ENCODE assay signal across 15 cellular contexts in the genomic region with DNA sequence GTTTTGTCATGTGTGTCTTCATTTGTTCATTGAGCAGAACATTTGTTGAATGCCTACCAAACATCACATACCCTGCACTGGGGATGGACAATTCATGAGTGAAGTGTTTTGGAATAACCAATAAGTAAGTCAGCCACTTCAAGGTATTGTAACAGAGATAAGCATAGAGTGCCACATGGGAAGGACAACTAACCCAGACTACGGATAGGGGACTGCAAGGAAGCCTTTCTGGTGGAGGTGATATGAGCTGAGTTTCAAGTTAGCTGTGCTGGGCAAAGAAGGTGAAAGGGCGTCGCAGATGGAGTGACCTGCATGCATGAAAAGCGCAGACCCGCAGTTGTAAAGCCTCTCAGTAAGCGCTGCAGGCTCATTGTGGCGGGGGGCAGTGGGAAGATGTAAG.
DNase-seq lines count a peak whose midpoint lies in the region; ATAC-seq and TF ChIP-seq lines count a peak whose summit lies in the region.
"Had no signal": no experiment of that assay in that cellular context is flagged by ENCODE, and none has a peak within 500 bp of the region (broad histone marks: within the 10 kb centered on the region; RNA-seq: fewer than 3 reads in every experiment).

No MANE protein-coding gene starts in this region.

- dilution Hi-C loops in IMR-90 (cut with HindIII; ENCODE audit: low sequenced_read_pairs, unreplicated experiment) = no loop called here

- H3K4me3 Mint-ChIP-seq in WTC11 = no peak overlapping the region
- H3K4me3 Mint-ChIP-seq: CD14-positive monocyte; CD8-positive, alpha-beta T cell had no signal

- H3K27ac ChIP-seq in IMR-90 (ENCODE audit: insufficient read depth, low read length) (no peak overlapping the region), esophagus muscularis mucosa (replicated peaks in 1 of 4) (no peak overlapping the region), substantia nigra (ENCODE audit: low read depth, low read length, poor library complexity, severe bottlenecking) (peak overlapping the region; percentile 23), aorta (ENCODE audit: low read depth in 1 of 2, low read length in 2 of 2) (no peak overlapping the region)
- H3K27ac ChIP-seq: A549, GM23248, HL-60 had no signal

- no peak for TF ChIP-seq CTCF in IMR-90 (conservative IDR thresholded peaks at IDR 0.05; ENCODE audit: low read depth, low read length)
- no peak for TF ChIP-seq CTCF in WTC11 (IDR thresholded peaks at IDR 0.05)
- no peak for TF ChIP-seq CTCF in esophagus muscularis mucosa (IDR thresholded peaks at IDR 0.05)

- H4K5ac ChIP-seq in IMR-90 (ENCODE audit: low read depth, low read length) = no peak overlapping the region

- peak overlapping the region; percentile 59; the same call in 1 of the 3 replicates for H2BK15ac ChIP-seq in IMR-90 (ENCODE audit: low read depth, low read length)

- no peaks in the 10 kb centered on the region for H3K9me3 ChIP-seq in IMR-90 (ENCODE audit: control insufficient read depth, insufficient read depth, low read length)
- H3K9me3 ChIP-seq in esophagus muscularis mucosa = no peaks in the 10 kb centered on the region
- H3K9me3 ChIP-seq in aorta (ENCODE audit: control insufficient read depth, low read length) = no peaks in the 10 kb centered on the region
- H3K9me3 ChIP-seq: A549 had no signal

- H3K4me1 ChIP-seq in IMR-90 (ENCODE audit: control insufficient read depth, insufficient read depth, low read length) = peaks cover 6% of the 10 kb centered on the region
- peaks cover 10 to 45% (median 34%) of the 10 kb centered on the region in 4 donors for H3K4me1 ChIP-seq in esophagus muscularis mucosa
- H3K4me1 ChIP-seq in aorta (ENCODE audit: control insufficient read depth in 1 of 2, insufficient read depth in 2 of 2, low read length in 2 of 2) = peaks cover 0 to 2% of the 10 kb centered on the region in 2 donors

- DNase-seq in IMR-90 (no peak), WTC11 (ENCODE audit: low spot score) (no peak), esophagus muscularis mucosa (ENCODE audit: extremely low spot score) (peak; percentile 55), substantia nigra (lab: John Stamatoyannopoulos, UW) (no peak), aorta (no peak), cerebellar nuclear complex (lab: John Stamatoyannopoulos, UW) (no peak)
- DNase-seq: CD8-positive, alpha-beta T cell; COR-L47; DMS153; DMS79 treated with DMSO at 0.1 percent for 48 hours; EL; GM23248 had no signal

- TF ChIP-seq POLR2A in IMR-90 (IDR thresholded peaks at IDR 0.05; ENCODE audit: low read depth, low read length) (no peak), esophagus muscularis mucosa (IDR thresholded peaks at IDR 0.05; ENCODE audit: low read depth) (no peak)

- H3K9me3 Mint-ChIP-seq in WTC11 = peaks cover 5% of the 10 kb centered on the region
- H3K9me3 Mint-ChIP-seq: CD14-positive monocyte; CD8-positive, alpha-beta T cell had no signal

- no TSS peak for BruUV-seq in IMR-90 (replicated peaks; lab: Mats Ljungman, UMichigan)

- H2AK9ac ChIP-seq in IMR-90 (replicated peaks; ENCODE audit: low read depth, low read length, poor library complexity) = no peak overlapping the region

- H3K27me3 ChIP-seq in IMR-90 (ENCODE audit: control insufficient read depth, insufficient read depth, low read length) (no peaks in the 10 kb centered on the region), esophagus muscularis mucosa (no peaks in the 10 kb centered on the region), aorta (ENCODE audit: control insufficient read depth in 1 of 2, insufficient read depth in 2 of 2, low read length in 1 of 2) (no peaks in the 10 kb centered on the region)

- TF ChIP-seq RAD21 in IMR-90 (IDR thresholded peaks at IDR 0.05; ENCODE audit: low read length) = no peak

- H3K27ac Mint-ChIP-seq in WTC11 = peak overlapping the region; percentile 22; the same call in 1 of the 2 replicates
- H3K27ac Mint-ChIP-seq: CD14-positive monocyte had no signal

- 96% methylated on average over 3 of the region's 7 CpGs; no CpG with 5 or more reads in 1 of the 2 experiments for WGBS in IMR-90 (ENCODE audit: extremely low coverage in 2 of 2, insufficient read length in 1 of 2), 2 experiments
- 92% methylated on average over 7 of the region's 7 CpGs for WGBS in esophagus muscularis mucosa
- WGBS in aorta, 2 donors = 91 to 92% methylated on average over 7 of the region's 7 CpGs

- CTCF ChIA-PET in IMR-90 (lab: Yijun Ruan, JAX) (no interaction called here), WTC11 (lab: Charles Lee) (interaction anchor here (1.6 kb wide), 1 partner anchor 18 kb away, joined by 5 read pairs; no protein-coding TSS in a partner anchor)

- H3K79me1 ChIP-seq in IMR-90 (ENCODE audit: low read depth in 1 of 2, low read length in 2 of 2) = peaks cover 2 to 33% of the 10 kb centered on the region in 2 experiments; a peak in 3 of 4 replicates

- no peak for TF ChIP-seq EP300 in esophagus muscularis mucosa (IDR thresholded peaks at IDR 0.05)

- H4K20me1 ChIP-seq in IMR-90 (ENCODE audit: insufficient read depth, low read length) = no peaks in the 10 kb centered on the region

- H3K4me2 ChIP-seq in IMR-90 (ENCODE audit: low read depth, low read length) = no peak overlapping the region
- H3K4me2 ChIP-seq: A549 had no signal

- peaks cover 21% of the 10 kb centered on the region for H3K9me1 ChIP-seq in IMR-90 (ENCODE audit: insufficient read depth, low read length)

- no peak overlapping the region for H4K8ac ChIP-seq in IMR-90 (ENCODE audit: low read depth in 2 of 2, low read length in 2 of 2)

- in situ Hi-C loops in IMR-90 (cut with MboI; ENCODE audit: low sequenced_read_pairs) = no loop called here

- no peak overlapping the region for H2BK20ac ChIP-seq in IMR-90 (ENCODE audit: low read depth, low read length)

- no peak overlapping the region for H2BK120ac ChIP-seq in IMR-90 (ENCODE audit: low read depth, low read length)

- no peak overlapping the region for H3K56ac ChIP-seq in IMR-90 (ENCODE audit: extremely low read depth, insufficient read depth, low read length)

- POLR2A ChIA-PET in IMR-90 (lab: Charles Lee; ENCODE audit: unreplicated experiment) (no interaction called here), WTC11 (lab: Charles Lee) (no interaction called here)

- H2BK5ac ChIP-seq in IMR-90 (ENCODE audit: low read depth, low read length, poor library complexity, severe bottlenecking) = no peak overlapping the region

- H3K9ac ChIP-seq in IMR-90 (ENCODE audit: low read depth, low read length) = no peak overlapping the region
- H3K9ac ChIP-seq: GM23248 had no signal

- H2AK5ac ChIP-seq in IMR-90 (ENCODE audit: low read depth, low read length) = peak overlapping the region; percentile 20

- no peak overlapping the region for H3K14ac ChIP-seq in IMR-90 (replicated peaks; ENCODE audit: low read depth, low read length)

- no peaks in the 10 kb centered on the region for H3K27me3 Mint-ChIP-seq in WTC11 (ENCODE audit: low read depth)

- peaks cover 5% of the 10 kb centered on the region; the same call in 1 of the 2 replicates for H3K4me1 Mint-ChIP-seq in WTC11

- ATAC-seq in IMR-90 (ENCODE audit: low read depth) = no peak
- no peak for ATAC-seq in WTC11
- ATAC-seq in aorta (ENCODE audit: low FRiP score) = no peak
- ATAC-seq: A549; CD8-positive, alpha-beta T cell had no signal

- H3K4me3 ChIP-seq in IMR-90 (ENCODE audit: insufficient read depth, low read depth, low read length) (no peak overlapping the region), esophagus muscularis mucosa (no peak overlapping the region), aorta (ENCODE audit: low read length in 2 of 2) (no peak overlapping the region)
- H3K4me3 ChIP-seq: A549, GM23248 had no signal

- H2AFZ ChIP-seq in IMR-90 (replicated peaks; ENCODE audit: low read length, poor library complexity) = no peak overlapping the region
- H2AFZ ChIP-seq: GM23248 had no signal

- no peak overlapping the region for H4K91ac ChIP-seq in IMR-90 (ENCODE audit: insufficient read depth, low read depth, low read length)

- no peak overlapping the region for H3K4ac ChIP-seq in IMR-90 (ENCODE audit: low read depth, low read length)

- intact Hi-C loops in IMR-90 (cut with micrococcal nuclease) = no loop called here
- intact Hi-C loops in esophagus muscularis mucosa (cut with DNase I) = no loop called here
- intact Hi-C loops in aorta (cut with DNase I) = no loop called here

- no peak overlapping the region for H3K18ac ChIP-seq in IMR-90 (ENCODE audit: low read depth, low read length)

- H3K23ac ChIP-seq in IMR-90 (ENCODE audit: low read depth, low read length) = no peak overlapping the region

- H3K36me3 ChIP-seq in IMR-90 (ENCODE audit: control insufficient read depth, insufficient read depth, low read length) (peaks cover 8% of the 10 kb centered on the region; the same call in 1 of the 2 replicates), esophagus muscularis mucosa (peaks cover 7 to 31% (median 23%) of the 10 kb centered on the region in 4 donors), aorta (ENCODE audit: control insufficient read depth in 1 of 2, insufficient read depth in 2 of 2, low read length in 1 of 2) (no peaks in the 10 kb centered on the region)

- peaks cover 54% of the 10 kb centered on the region for H3K36me3 Mint-ChIP-seq in WTC11

TF ChIP-seq in IMR-90, 13 proteins besides CTCF, POLR2A, EP300 and RAD21 (continues in another document):
- TF ChIP-seq FOS (IDR thresholded peaks at IDR 0.05; ENCODE audit: low read depth, low read length) = no peak
- no peak for TF ChIP-seq RFX5 (IDR thresholded peaks at IDR 0.05; ENCODE audit: low read depth, low read length)
- TF ChIP-seq CHD1 (IDR thresholded peaks at IDR 0.05; ENCODE audit: low read depth, low read length) = no peak
- no peak for TF ChIP-seq MAFK (IDR thresholded peaks at IDR 0.05; ENCODE audit: low read depth, low read length)
- no peak for TF ChIP-seq RCOR1 (IDR thresholded peaks at IDR 0.05; ENCODE audit: insufficient replicate concordance, low read length)
- no peak for TF ChIP-seq MAZ (IDR thresholded peaks at IDR 0.05; ENCODE audit: borderline replicate concordance, low read depth, low read length)
- no peak for TF ChIP-seq SMC3 (IDR thresholded peaks at IDR 0.05; ENCODE audit: low read depth, low read length)
- TF ChIP-seq CEBPB (IDR thresholded peaks at IDR 0.05; ENCODE audit: low read depth, low read length) = no peak
- TF ChIP-seq BHLHE40 (IDR thresholded peaks at IDR 0.05; ENCODE audit: low read depth, low read length) = no peak

TF ChIP-seq in WTC11, 78 proteins besides CTCF, POLR2A, EP300 and RAD21 (continues in another document):
- TF ChIP-seq JUN (CRISPR knock-in tag; IDR thresholded peaks at IDR 0.05) (no peak), ZNF138 (CRISPR knock-in tag; conservative IDR thresholded peaks at IDR 0.05) (no peak), MYBL2 (CRISPR knock-in tag; IDR thresholded peaks at IDR 0.05) (no peak), RORB (CRISPR knock-in tag; IDR thresholded peaks at IDR 0.05) (no peak), FOXP1 (CRISPR knock-in tag; IDR thresholded peaks at IDR 0.05; ENCODE audit: borderline replicate concordance) (no peak)
- TF ChIP-seq, protein P1, sequence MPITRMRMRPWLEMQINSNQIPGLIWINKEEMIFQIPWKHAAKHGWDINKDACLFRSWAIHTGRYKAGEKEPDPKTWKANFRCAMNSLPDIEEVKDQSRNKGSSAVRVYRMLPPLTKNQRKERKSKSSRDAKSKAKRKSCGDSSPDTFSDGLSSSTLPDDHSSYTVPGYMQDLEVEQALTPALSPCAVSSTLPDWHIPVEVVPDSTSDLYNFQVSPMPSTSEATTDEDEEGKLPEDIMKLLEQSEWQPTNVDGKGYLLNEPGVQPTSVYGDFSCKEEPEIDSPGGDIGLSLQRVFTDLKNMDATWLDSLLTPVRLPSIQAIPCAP (CRISPR knock-in tag; IDR thresholded peaks at IDR 0.05) = no peak
